ENCODE assay signal across 28 cellular contexts in the genomic region with DNA sequence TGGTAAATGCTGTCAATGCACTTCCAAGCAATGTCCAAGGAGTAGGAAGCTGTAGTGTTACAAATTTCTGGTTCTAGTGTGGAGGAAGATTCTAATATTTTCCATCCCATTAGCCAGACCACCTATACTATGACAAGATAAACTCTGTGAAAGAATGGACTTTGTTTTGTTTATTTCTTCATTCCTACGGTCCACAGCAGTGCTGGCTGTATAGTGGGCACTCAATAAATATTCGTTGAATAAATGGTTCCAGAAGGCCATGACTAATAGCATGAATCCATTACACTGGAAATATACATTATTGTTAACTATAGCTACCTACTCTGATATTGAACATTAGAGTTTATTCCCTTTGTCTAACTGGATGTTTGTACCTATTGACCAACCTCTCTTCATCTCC.
"Had no signal": no experiment of that assay in that cellular context is flagged by ENCODE, and none has a peak within 500 bp of the region (broad histone marks: within the 10 kb centered on the region; RNA-seq: fewer than 3 reads in every experiment).

No MANE protein-coding gene starts in this region.

- H3K36me3 ChIP-seq: colonic mucosa, esophagus muscularis mucosa, esophagus squamous epithelium, gastrocnemius medialis, gastroesophageal sphincter, heart left ventricle, heart right ventricle had no signal

- H3K4me1 ChIP-seq: colonic mucosa, esophagus muscularis mucosa, esophagus squamous epithelium, foreskin keratinocyte, gastrocnemius medialis, gastroesophageal sphincter, heart left ventricle had no signal

- FAIRE-seq: colon, endometrium, endothelial cell of umbilical vein, frontal cortex had no signal

- H3K27ac ChIP-seq: colonic mucosa, coronary artery, epithelial cell of prostate, esophagus muscularis mucosa, esophagus squamous epithelium, foreskin keratinocyte, gastrocnemius medialis, gastroesophageal sphincter, heart left ventricle, heart right ventricle had no signal

- H3K27ac Mint-ChIP-seq: dendritic cell treated with granulocyte-macrophage colony-stimulating factor and Interleukin-4, amounts not matched to agents 40 ng/mL and 50 ng/mL, for 4 days; effector memory CD8-positive, alpha-beta T cell had no signal

- ATAC-seq: effector memory CD8-positive, alpha-beta T cell; esophagus mucosa; foreskin keratinocyte; gastrocnemius medialis; gastroesophageal sphincter; heart left ventricle; heart right ventricle had no signal

- DNase-seq: colonic mucosa; cortex of kidney; dermis blood vessel endothelial cell; dorsolateral prefrontal cortex; effector CD4-positive, alpha-beta T cell; effector CD8-positive, alpha-beta T cell; effector memory CD4-positive, alpha-beta T cell; effector memory CD8-positive, alpha-beta T cell; erythroblast; esophagus squamous epithelium; foreskin fibroblast; foreskin keratinocyte; foreskin melanocyte; gastrocnemius medialis; glutamatergic neuron; head of caudate nucleus; heart left ventricle; heart right ventricle had no signal

- H3K27me3 ChIP-seq: colonic mucosa, dorsolateral prefrontal cortex, esophagus muscularis mucosa, esophagus squamous epithelium, foreskin keratinocyte, gastrocnemius medialis, gastroesophageal sphincter, heart left ventricle, heart right ventricle had no signal

- H3K9me3 Mint-ChIP-seq: dendritic cell treated with granulocyte-macrophage colony-stimulating factor and Interleukin-4, amounts not matched to agents 40 ng/mL and 50 ng/mL, for 4 days; effector memory CD8-positive, alpha-beta T cell had no signal

- H3K4me3 ChIP-seq: colonic mucosa, coronary artery, dorsolateral prefrontal cortex, esophagus muscularis mucosa, esophagus squamous epithelium, gastrocnemius medialis, gastroesophageal sphincter, heart left ventricle, heart right ventricle had no signal

- H3K4me3 Mint-ChIP-seq: dendritic cell treated with granulocyte-macrophage colony-stimulating factor and Interleukin-4, amounts not matched to agents 40 ng/mL and 50 ng/mL, for 4 days; effector memory CD8-positive, alpha-beta T cell had no signal

- H3K27me3 Mint-ChIP-seq: dendritic cell treated with granulocyte-macrophage colony-stimulating factor and Interleukin-4, amounts not matched to agents 40 ng/mL and 50 ng/mL, for 4 days; effector memory CD8-positive, alpha-beta T cell had no signal

- H3K9me3 ChIP-seq: colonic mucosa, esophagus muscularis mucosa, esophagus squamous epithelium, gastrocnemius medialis, gastroesophageal sphincter, heart left ventricle, heart right ventricle had no signal
